9 cellular contexts compared by ENCODE assay signal in the genomic region with DNA sequence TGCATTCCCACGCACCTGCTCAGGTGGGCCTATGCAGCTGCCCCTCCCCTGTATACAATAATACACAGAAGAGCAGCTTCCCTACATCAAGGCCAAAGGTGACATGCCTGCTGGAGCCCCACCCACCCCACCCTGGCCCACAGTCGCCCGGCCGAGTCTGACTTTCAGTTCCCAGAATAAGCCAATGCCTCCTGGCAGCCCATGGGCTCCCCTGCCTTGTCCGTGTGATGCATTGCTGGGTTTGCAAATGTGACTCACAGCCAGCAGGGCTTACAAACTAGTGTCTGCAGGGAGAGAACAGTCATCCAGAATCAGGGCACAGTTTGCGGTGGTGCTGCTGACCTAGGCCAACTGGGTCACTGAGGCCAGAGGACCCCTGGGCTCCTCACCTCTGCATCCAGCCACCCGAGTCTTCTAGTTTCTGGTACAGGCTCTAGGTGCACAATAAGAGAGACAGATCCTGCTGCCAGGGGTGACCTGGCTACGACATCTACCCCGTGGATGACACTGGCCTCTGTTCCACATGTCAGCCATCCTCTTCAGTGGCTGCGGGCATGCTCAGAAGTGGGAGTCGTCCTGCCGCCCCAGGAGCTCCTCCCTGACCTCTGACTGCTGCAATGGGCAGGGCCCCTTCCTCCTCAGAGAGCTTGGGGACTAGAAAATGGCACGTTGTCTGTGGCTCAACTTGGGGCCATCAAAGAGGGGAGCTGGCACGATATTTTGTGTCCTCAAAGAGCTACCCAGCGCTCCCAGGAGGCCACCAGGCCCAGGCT.
DNase-seq lines count a peak whose midpoint lies in the region; ATAC-seq and TF ChIP-seq lines count a peak whose summit lies in the region.
"Had no signal": no experiment of that assay in that cellular context is flagged by ENCODE, and none has a peak within 500 bp of the region (broad histone marks: within the 10 kb centered on the region; RNA-seq: fewer than 3 reads in every experiment).

No MANE protein-coding gene starts in this region.

- H3K27me3 ChIP-seq in heart left ventricle, result no peaks in the 10 kb centered on the region

- no peak for TF ChIP-seq CTCF in heart left ventricle (IDR thresholded peaks at IDR 0.05)

- no peaks in the 10 kb centered on the region for H3K27me3 Mint-ChIP-seq in T-helper 17 cell
- H3K27me3 Mint-ChIP-seq: activated T-cell treated with anti-CD3 and anti-CD28 coated beads, Interleukin-2, amount 50 U/mL, for 24 hours had no signal

- H3K36me3 Mint-ChIP-seq in T-helper 17 cell (ENCODE audit: low read depth), result peaks cover 3% of the 10 kb centered on the region

- ATAC-seq in T-helper 17 cell, result peak; percentile 27
- peak; percentile 33 to 69 (median 51) for ATAC-seq in heart left ventricle
- ATAC-seq in sciatic nerve, result no peak
- ATAC-seq in GM21367 (IDR thresholded peaks at IDR 0.05; ENCODE audit: unreplicated experiment), result no peak

- 36 to 59% (median 49%) methylated on average over 9 to 15 of the region's 15 CpGs for WGBS in heart left ventricle, 4 donors

- no peak for TF ChIP-seq POLR2A in heart left ventricle (IDR thresholded peaks at IDR 0.05)

- H3K4me3 Mint-ChIP-seq in T-helper 17 cell, result no peak overlapping the region
- H3K4me3 Mint-ChIP-seq: activated T-cell treated with anti-CD3 and anti-CD28 coated beads, Interleukin-2, amount 50 U/mL, for 24 hours had no signal

- peak overlapping the region; percentile 24 to 89 (median 76) for H3K27ac ChIP-seq in heart left ventricle
- peak overlapping the region; percentile 94 for H3K27ac ChIP-seq in substantia nigra (ENCODE audit: low read depth, low read length, poor library complexity, severe bottlenecking)

- no peaks in the 10 kb centered on the region for H3K9me3 ChIP-seq in T-helper 17 cell (ENCODE audit: control insufficient read depth, low read length, poor library complexity, severe bottlenecking)
- H3K9me3 ChIP-seq in heart left ventricle, result no peaks in the 10 kb centered on the region

- peaks cover 7 to 95% (median 71%) of the 10 kb centered on the region in 12 donors for H3K4me1 ChIP-seq in heart left ventricle

- H3K4me3 ChIP-seq in heart left ventricle, result no peak overlapping the region

- no peaks in the 10 kb centered on the region for H3K36me3 ChIP-seq in heart left ventricle

- peak overlapping the region; percentile 65 for H3K27ac Mint-ChIP-seq in T-helper 17 cell
- H3K27ac Mint-ChIP-seq: activated T-cell treated with anti-CD3 and anti-CD28 coated beads, Interleukin-2, amount 50 U/mL, for 24 hours had no signal

- H3K4me1 Mint-ChIP-seq in T-helper 17 cell, result peaks cover 19% of the 10 kb centered on the region

- DNase-seq in H4 (ENCODE audit: low spot score) (peak; percentile 32), T-helper 17 cell (no peak), heart left ventricle (peak in 3 of 5 donors; percentile 58 to 78 (median 76)), substantia nigra (lab: John Stamatoyannopoulos, UW) (peak in 14 of 49 donors; percentile 28 to 74 (median 36)), sciatic nerve (ENCODE audit: low spot score) (no peak), NCI-H146 (lab: John Stamatoyannopoulos, UW) (no peak), T-helper 2 cell (no peak)
- DNase-seq: activated T-cell treated with anti-CD3 and anti-CD28 coated beads, Interleukin-2, amount 50 U/mL, for 24 hours had no signal

- intact Hi-C loops in heart left ventricle (cut with DNase I), result no loop called here
- intact Hi-C loops in sciatic nerve (cut with DNase I), result no loop called here

Comparison
In these comparisons a context has a peak if more than half of its experiments do, and no peak if none do; other contexts are left out.
1. DNase-seq: peak in H4 (single experiment) and heart left ventricle (3 of 5); none in T-helper 17 cell (0 of 3), sciatic nerve (single experiment), NCI-H146 (single experiment) and T-helper 2 cell (0 of 5).
2. ATAC-seq: peak in T-helper 17 cell (single experiment) and heart left ventricle (4 of 4); none in sciatic nerve (single experiment) and GM21367 (single experiment).